Comparison of ENCODE assay signal across 8 cellular contexts in the genomic region with DNA sequence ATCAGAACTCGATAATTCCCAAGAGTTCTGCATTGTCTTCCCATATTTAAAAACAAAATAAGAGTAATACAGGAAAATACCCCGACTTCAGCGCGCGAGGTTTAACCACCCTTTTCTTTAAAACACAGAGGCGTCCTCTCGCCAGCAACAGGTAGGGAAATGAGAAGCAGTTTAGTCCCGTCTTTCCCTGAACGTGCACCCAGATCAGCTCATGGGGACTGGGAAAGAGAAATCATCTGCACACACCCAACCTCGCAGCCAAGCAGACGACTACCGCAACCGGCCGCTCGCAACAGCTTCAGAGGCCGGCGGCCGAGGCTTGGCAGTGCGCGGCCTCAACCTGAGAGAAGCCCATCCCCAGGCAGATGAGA. TPM values are rescaled to one million over a fixed set of nuclear protein-coding genes. Genes with fewer than 3 reads are reported as not detected.
DNase-seq lines count a peak whose midpoint lies in the region; ATAC-seq and TF ChIP-seq lines count a peak whose summit lies in the region.

No MANE protein-coding gene starts in this region.

- TF ChIP-seq CTCF in GM06990 (IDR thresholded peaks at IDR 0.05; ENCODE audit: insufficient read depth, low read length, poor library complexity, severe bottlenecking) = no peak
- no peak for TF ChIP-seq CTCF in NB4 (IDR thresholded peaks at IDR 0.05; ENCODE audit: low read depth, low read length)

- H3K36me3 ChIP-seq in GM06990 (ENCODE audit: control insufficient read depth, insufficient read depth, low read length) = no peaks in the 10 kb centered on the region
- peaks cover 3 to 9% of the 10 kb centered on the region in 2 donors for H3K36me3 ChIP-seq in muscle layer of duodenum (ENCODE audit: control insufficient read depth in 1 of 2, insufficient read depth in 2 of 2, low read length in 2 of 2)

- H3K27ac ChIP-seq in cingulate gyrus (ENCODE audit: low read depth, low read length) = peak overlapping the region; percentile 89
- H3K27ac ChIP-seq in muscle layer of duodenum (ENCODE audit: low read length) = peak overlapping the region; percentile 95

- peak overlapping the region; percentile 83 for H3K4me3 ChIP-seq in GM06990 (replicated peaks; ENCODE audit: low read depth, low read length)
- H3K4me3 ChIP-seq in NB4 (ENCODE audit: low read depth, low read length) = peak overlapping the region; percentile 94
- H3K4me3 ChIP-seq in muscle layer of duodenum (ENCODE audit: low read depth in 1 of 2, low read length in 2 of 2) = peak overlapping the region; percentile 78 to 98

- DNase-seq in GM06990 (ENCODE audit: extremely low read depth, insufficient read length) (no peak), NB4 (ENCODE audit: low read depth) (no peak), occipital lobe (lab: John Stamatoyannopoulos, UW) (no peak)

- H3K4me1 ChIP-seq in muscle layer of duodenum (ENCODE audit: control insufficient read depth in 1 of 2, insufficient read depth in 2 of 2, low read length in 2 of 2) = peaks cover 9 to 24% of the 10 kb centered on the region in 2 donors

- no peaks in the 10 kb centered on the region for H3K27me3 ChIP-seq in GM06990 (replicated peaks; ENCODE audit: control insufficient read depth, insufficient read depth, low read length)
- no peaks in the 10 kb centered on the region for H3K27me3 ChIP-seq in muscle layer of duodenum (ENCODE audit: low read depth, low read length)

- no peaks in the 10 kb centered on the region for H3K9me3 ChIP-seq in muscle layer of duodenum (ENCODE audit: control insufficient read depth in 1 of 2, low read length in 2 of 2)

- ATAC-seq in HG02798 (IDR thresholded peaks at IDR 0.05; ENCODE audit: poor library complexity, unreplicated experiment) = no peak
- ATAC-seq in HG03175 (IDR thresholded peaks at IDR 0.05; ENCODE audit: unreplicated experiment) = no peak
- ATAC-seq in GM19455 (IDR thresholded peaks at IDR 0.05; ENCODE audit: unreplicated experiment) = no peak

- TF ChIP-seq POLR2A in NB4 (IDR thresholded peaks at IDR 0.05; ENCODE audit: extremely low read depth, insufficient read length) = no peak

RNA-seq across cellular contexts. Expression of a gene that starts 0.7 kb away (rescaled TPM):
- total RNA-seq in occipital lobe = 96.1 TPM

RNA-seq across cellular contexts. Expression of a gene that starts 34.9 kb away (rescaled TPM):
- total RNA-seq in occipital lobe = not detected
